In the genomic region with DNA sequence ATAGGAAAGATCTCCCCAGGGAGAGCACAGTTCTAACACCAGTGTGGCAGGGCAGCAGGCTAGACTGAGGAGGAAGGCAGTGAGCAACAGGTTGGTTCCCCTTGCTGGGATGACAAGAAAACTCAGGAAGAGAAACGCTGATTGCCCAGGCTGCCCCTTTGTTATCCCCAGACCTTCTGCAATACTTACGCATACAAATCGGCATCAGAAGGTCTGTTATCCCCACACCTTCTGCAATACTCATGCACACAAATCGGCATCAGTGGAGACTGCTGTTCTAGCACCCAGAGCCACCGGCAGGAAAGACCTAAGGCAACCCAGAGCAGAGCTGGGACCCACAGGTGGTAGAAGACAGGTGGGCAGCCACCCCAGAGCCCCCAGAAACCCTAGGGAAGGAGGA, we compare ENCODE assay signal across 18 cellular contexts.
DNase-seq lines count a peak whose midpoint lies in the region; ATAC-seq, FAIRE-seq and TF ChIP-seq lines count a peak whose summit lies in the region.
"Had no signal": no experiment of that assay in that cellular context is flagged by ENCODE, and none has a peak within 500 bp of the region (broad histone marks: within the 10 kb centered on the region; RNA-seq: fewer than 3 reads in every experiment).

No MANE protein-coding gene starts in this region.

- H2AFZ ChIP-seq in DND-41 (ENCODE audit: low read depth, low read length): no peak overlapping the region

- H3K36me3 ChIP-seq in DND-41 (ENCODE audit: insufficient read depth, low read length) (no peaks in the 10 kb centered on the region), bronchial epithelial cell (ENCODE audit: control insufficient read depth, insufficient read depth, low read length) (no peaks in the 10 kb centered on the region), vagina (no peaks in the 10 kb centered on the region)

- FAIRE-seq in bronchial epithelial cell (lab: Jason Lieb, UNC): peak; percentile 28
- FAIRE-seq in RCC 7860 (lab: Jason Lieb, UNC): no peak
- FAIRE-seq: D721Med, GM18507 had no signal

- no peak for TF ChIP-seq POLR2A in vagina (IDR thresholded peaks at IDR 0.05)

- H3K27me3 ChIP-seq in DND-41 (ENCODE audit: insufficient read depth, low read length, poor library complexity): no peaks in the 10 kb centered on the region
- no peaks in the 10 kb centered on the region for H3K27me3 ChIP-seq in bronchial epithelial cell (ENCODE audit: control insufficient read depth, insufficient read depth, low read length)
- no peaks in the 10 kb centered on the region for H3K27me3 ChIP-seq in vagina

- H3K4me3 ChIP-seq in DND-41 (ENCODE audit: low read depth in 1 of 2, low read length in 2 of 2) (no peak overlapping the region), bronchial epithelial cell (ENCODE audit: low read depth, low read length) (no peak overlapping the region), vagina (no peak overlapping the region)

- no peak for ATAC-seq in DND-41 (ENCODE audit: insufficient read depth, low read depth)
- no peak for ATAC-seq in left lobe of liver
- ATAC-seq: HCT116 had no signal

- POLR2A ChIA-PET in GM10248 (lab: Yijun Ruan, JAX): no interaction called here

- intact Hi-C loops in vagina (cut with DNase I): no loop called here

- H3K4me1 ChIP-seq in DND-41 (ENCODE audit: insufficient read depth, low read length): peaks cover 12% of the 10 kb centered on the region
- no peaks in the 10 kb centered on the region for H3K4me1 ChIP-seq in vagina

- DNase-seq in DND-41 (no peak), bronchial epithelial cell (ENCODE audit: low read depth) (no peak), left lobe of liver (ENCODE audit: low spot score) (peak; percentile 12), vagina (ENCODE audit: extremely low spot score in 2 of 2) (peak; percentile 40 to 54), GM10248 (ENCODE audit: extremely low spot score) (no peak), RPMI8226 (no peak), RCC 7860 (ENCODE audit: low spot score) (no peak)
- DNase-seq: ACHN; CD4-positive, alpha-beta memory T cell; COR-L47; DMS153; DMS79 treated with DMSO at 0.1 percent for 48 hours; GDM1; IMR-90 had no signal

- no peak overlapping the region for H3K9ac ChIP-seq in DND-41 (ENCODE audit: low read depth, low read length)

- CTCF ChIA-PET in GM10248 (lab: Yijun Ruan, JAX): no interaction called here

- H3K27ac ChIP-seq in DND-41 (ENCODE audit: low read length): no peak overlapping the region
- H3K27ac ChIP-seq in vagina: no peak overlapping the region
- H3K27ac ChIP-seq: C4-2B had no signal

- H3K4me2 ChIP-seq in DND-41 (ENCODE audit: insufficient read depth, low read length): peak overlapping the region; percentile 7; the same call in 1 of the 2 replicates

- H3K9me3 ChIP-seq in DND-41 (ENCODE audit: insufficient read depth, low read length, severe bottlenecking) (no peaks in the 10 kb centered on the region), vagina (no peaks in the 10 kb centered on the region)

- no peaks in the 10 kb centered on the region for H4K20me1 ChIP-seq in DND-41 (ENCODE audit: insufficient read depth, low read length)

- TF ChIP-seq CTCF in DND-41 (IDR thresholded peaks at IDR 0.05; ENCODE audit: borderline replicate concordance, extremely low read depth, low read length, poor library complexity, severe bottlenecking): no peak
- no peak for TF ChIP-seq CTCF in bronchial epithelial cell (IDR thresholded peaks at IDR 0.05; ENCODE audit: insufficient read depth, low read length, severe bottlenecking)
- no peak for TF ChIP-seq CTCF in vagina (IDR thresholded peaks at IDR 0.05)
- TF ChIP-seq CTCF in GM10248 (IDR thresholded peaks at IDR 0.05; ENCODE audit: control extremely low read depth, extremely low read depth, low read depth, missing control alignments): no peak

- H3K79me2 ChIP-seq in DND-41 (ENCODE audit: insufficient read depth, low read length): no peaks in the 10 kb centered on the region

Comparison
In these comparisons a context has a peak if more than half of its experiments do, and no peak if none do; other contexts are left out.
1. DNase-seq: peak in left lobe of liver (single experiment) and vagina (2 of 2); none in DND-41 (single experiment), bronchial epithelial cell (single experiment), GM10248 (single experiment), RPMI8226 (single experiment) and RCC 7860 (single experiment).